25 cellular contexts compared by ENCODE assay signal in genomic region chr6:128251445-128251844, GRCh38.
"Had no signal": no experiment of that assay in that cellular context is flagged by ENCODE, and none has a peak within 500 bp of the region (broad histone marks: within the 10 kb centered on the region; RNA-seq: fewer than 3 reads in every experiment).

No MANE protein-coding gene starts in this region.

- H3K36me3 Mint-ChIP-seq: IgD-negative memory B cell, T-cell had no signal

- H3K9me3 ChIP-seq: SK-N-SH had no signal

- H3K9me3 Mint-ChIP-seq: T-cell; T-helper 1 cell treated with Interleukin-12 subunit alpha and Interleukin-12 subunit beta and Interleukin-4 antibody, amounts not matched to agents 30 μg/mL and 1 μg/mL, for 36 hours had no signal

- DNase-seq: Kasumi-1, MM.1S, NCI-H1092 treated with DMSO at 0.1 percent for 48 hours, NCI-H1436, NCI-H187, NCI-H2029, NCI-H2081 treated with DMSO at 0.1 percent for 48 hours, NCI-H2171, NCI-H345, NCI-H446 treated with DMSO at 0.1 percent for 48 hours, NCI-H510A treated with DMSO at 0.1 percent for 48 hours, NCI-H526 treated with DMSO at 0.1 percent for 48 hours, NCI-H748 treated with DMSO at 0.1 percent for 48 hours, PC-3, SHP77, SK-N-SH, SW 1271, T-cell had no signal

- H3K9me2 ChIP-seq: SK-N-SH had no signal

- H3K27ac ChIP-seq: KMS-11, RWPE1 had no signal

- H3K4me3 Mint-ChIP-seq: IgD-negative memory B cell; T-cell; T-helper 1 cell treated with Interleukin-12 subunit alpha and Interleukin-12 subunit beta and Interleukin-4 antibody, amounts not matched to agents 30 μg/mL and 1 μg/mL, for 36 hours had no signal

- H3K9ac ChIP-seq: KMS-11, SK-N-SH had no signal

- H3K27ac Mint-ChIP-seq: IgD-negative memory B cell; T-cell; T-helper 1 cell treated with Interleukin-12 subunit alpha and Interleukin-12 subunit beta and Interleukin-4 antibody, amounts not matched to agents 30 μg/mL and 1 μg/mL, for 36 hours had no signal

- H3K27me3 Mint-ChIP-seq: IgD-negative memory B cell, T-cell had no signal

- ATAC-seq: HepG2, K562, Panc1, PC-3, T-cell had no signal

- H3K4me2 ChIP-seq: KMS-11, SK-N-SH had no signal

- H3K4me3 ChIP-seq: K562 had no signal
